In the genomic region with DNA sequence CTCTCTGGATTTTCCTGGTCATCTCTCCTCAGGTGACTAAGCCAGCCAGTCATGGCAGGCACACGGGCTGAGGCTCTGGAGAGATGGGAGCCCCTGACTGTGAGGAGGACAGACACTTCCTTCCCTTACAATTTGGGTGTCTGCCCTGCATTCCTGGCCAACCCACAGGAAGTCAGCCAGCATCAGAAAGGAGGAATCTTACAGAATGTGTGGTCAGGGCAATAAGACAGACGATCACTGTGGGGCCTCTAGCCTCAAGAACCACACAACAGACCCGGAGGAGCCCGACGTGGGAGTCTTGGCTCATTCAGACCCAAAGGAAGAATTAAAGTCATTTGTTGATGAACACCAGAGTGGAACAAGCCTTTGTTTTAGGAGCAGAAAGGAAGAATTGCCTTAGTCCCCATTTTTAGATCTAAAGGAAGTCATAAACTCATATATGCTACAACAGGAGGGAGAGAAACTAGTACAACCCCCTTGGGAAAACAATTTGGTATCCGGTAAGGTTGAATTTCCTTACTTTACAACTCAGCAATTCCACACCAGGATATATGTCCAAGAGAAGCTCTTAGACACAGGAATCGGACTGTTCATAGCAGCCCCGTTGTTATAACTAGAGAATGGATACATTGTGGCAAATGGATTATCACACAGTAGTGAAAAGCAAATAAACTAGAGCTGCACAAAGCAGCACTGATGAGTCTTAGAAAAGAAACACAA, we compare ENCODE assay signal across 8 cellular contexts.
DNase-seq lines count a peak whose midpoint lies in the region; ATAC-seq and TF ChIP-seq lines count a peak whose summit lies in the region.

No MANE protein-coding gene starts in this region.

- H3K36me3 ChIP-seq in BLaER1 treated with 17β-estradiol and CSF1 and Interleukin-3, amounts not matched to agents 10 nM and 100 nM = no peaks in the 10 kb centered on the region
- H3K36me3 ChIP-seq in colonic mucosa = no peaks in the 10 kb centered on the region
- no peaks in the 10 kb centered on the region for H3K36me3 ChIP-seq in mucosa of stomach (ENCODE audit: control insufficient read depth, insufficient read depth, low read length)

- peak overlapping the region in 6 of 11 experiments; percentile 8 to 78 (median 65); a peak in 9 of 22 replicates for H3K9ac ChIP-seq in BLaER1 treated with 17β-estradiol and CSF1 and Interleukin-3, amounts not matched to agents 10 nM and 100 nM
- peak overlapping the region in 1 of 2 donors; percentile 64 for H3K9ac ChIP-seq in colonic mucosa (ENCODE audit: low read depth in 2 of 2, low read length in 2 of 2)
- peak overlapping the region; percentile 24 for H3K9ac ChIP-seq in mucosa of stomach (ENCODE audit: low read length)

- peak overlapping the region in 5 of 10 experiments; percentile 13 to 53 (median 32); a peak in 8 of 20 replicates for H3K4me3 ChIP-seq in BLaER1 treated with 17β-estradiol and CSF1 and Interleukin-3, amounts not matched to agents 10 nM and 100 nM
- H3K4me3 ChIP-seq in colonic mucosa (no peak overlapping the region), mucosa of stomach (ENCODE audit: low read length) (no peak overlapping the region)

- H3K27me3 ChIP-seq in BLaER1 treated with 17β-estradiol and CSF1 and Interleukin-3, amounts not matched to agents 10 nM and 100 nM = peaks cover 0 to 10% (median 0%) of the 10 kb centered on the region in 11 experiments; a peak in 5 of 22 replicates
- H3K27me3 ChIP-seq in colonic mucosa (no peaks in the 10 kb centered on the region), mucosa of stomach (ENCODE audit: control insufficient read depth, insufficient read depth, low read length) (no peaks in the 10 kb centered on the region)

- no peak for TF ChIP-seq CTCF in colonic mucosa (IDR thresholded peaks at IDR 0.05)

- peaks cover 45 to 100% (median 65%) of the 10 kb centered on the region in 10 experiments for H3K4me1 ChIP-seq in BLaER1 treated with 17β-estradiol and CSF1 and Interleukin-3, amounts not matched to agents 10 nM and 100 nM
- peaks cover 21% of the 10 kb centered on the region for H3K4me1 ChIP-seq in colonic mucosa
- peaks cover 54% of the 10 kb centered on the region for H3K4me1 ChIP-seq in mucosa of stomach (ENCODE audit: control insufficient read depth, insufficient read depth, low read length)

- intact Hi-C loops in colonic mucosa (cut with DNase I) = no loop called here

- ATAC-seq in GM19351 (IDR thresholded peaks at IDR 0.05; ENCODE audit: unreplicated experiment) = no peak

- H3K9me3 ChIP-seq in BLaER1 treated with 17β-estradiol and CSF1 and Interleukin-3, amounts not matched to agents 10 nM and 100 nM (replicated peaks in 1 of 11) = no peaks in the 10 kb centered on the region
- H3K9me3 ChIP-seq in colonic mucosa = no peaks in the 10 kb centered on the region
- H3K9me3 ChIP-seq in mucosa of stomach (ENCODE audit: control insufficient read depth, low read length) = no peaks in the 10 kb centered on the region

- H4K20me1 ChIP-seq in BLaER1 treated with 17β-estradiol and CSF1 and Interleukin-3, amounts not matched to agents 10 nM and 100 nM = no peaks in the 10 kb centered on the region

- H3K4me2 ChIP-seq in BLaER1 treated with 17β-estradiol and CSF1 and Interleukin-3, amounts not matched to agents 10 nM and 100 nM = peak overlapping the region; percentile 75 to 98 (median 88)

- peak overlapping the region in 8 of 11 experiments; percentile 9 to 85 (median 61); a peak in 14 of 22 replicates for H3K27ac ChIP-seq in BLaER1 treated with 17β-estradiol and CSF1 and Interleukin-3, amounts not matched to agents 10 nM and 100 nM
- H3K27ac ChIP-seq in colonic mucosa = peak overlapping the region; percentile 51

- DNase-seq in NOMO-1 (lab: John Stamatoyannopoulos, UW; ENCODE audit: unreplicated experiment in 2 of 2) (peak; percentile 66), colonic mucosa (no peak), NCI-H2171 (lab: John Stamatoyannopoulos, UW) (no peak), middle frontal gyrus (ENCODE audit: extremely low spot score, low spot score) (no peak), NCI-H82 treated with DMSO at 0.1 percent for 48 hours (lab: John Stamatoyannopoulos, UW; ENCODE audit: unreplicated experiment) (no peak)

Comparison
In these comparisons a context has a peak if more than half of its experiments do, and no peak if none do; other contexts are left out.
1. DNase-seq: peak in NOMO-1 (2 of 2); none in colonic mucosa (single experiment), NCI-H2171 (single experiment), middle frontal gyrus (single experiment) and NCI-H82 treated with DMSO at 0.1 percent for 48 hours (single experiment).